Comparison of ENCODE assay signal across 18 cellular contexts in the genomic region with DNA sequence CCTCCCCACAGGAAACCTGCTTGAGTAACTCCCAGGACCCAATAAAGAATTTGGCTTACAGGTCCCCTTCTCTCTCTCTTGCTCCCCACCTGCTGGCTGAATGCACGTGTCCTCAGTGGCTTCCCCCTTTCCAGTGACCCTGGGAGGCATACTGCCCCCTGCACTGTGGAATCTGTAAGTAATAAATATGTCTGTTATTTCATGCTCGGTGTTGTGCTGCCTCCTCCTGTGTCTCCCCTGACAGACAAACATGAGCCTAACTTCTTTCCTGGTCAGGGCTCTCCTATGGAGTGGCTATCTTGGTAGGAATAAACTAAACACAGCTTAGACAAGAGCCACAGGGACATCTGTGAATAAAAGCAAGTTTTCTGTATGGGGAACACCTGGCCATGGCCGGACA.
DNase-seq lines count a peak whose midpoint lies in the region; ATAC-seq and TF ChIP-seq lines count a peak whose summit lies in the region.
"Had no signal": no experiment of that assay in that cellular context is flagged by ENCODE, and none has a peak within 500 bp of the region (broad histone marks: within the 10 kb centered on the region; RNA-seq: fewer than 3 reads in every experiment).

No MANE protein-coding gene starts in this region.

- peak overlapping the region; percentile 50 to 63 for H3K27ac ChIP-seq in right atrium auricular region
- no peak overlapping the region for H3K27ac ChIP-seq in brain microvascular endothelial cell
- H3K27ac ChIP-seq in parathyroid adenoma, result peak overlapping the region; percentile 95
- H3K27ac ChIP-seq: BLaER1 had no signal

- TF ChIP-seq CTCF in right atrium auricular region (IDR thresholded peaks at IDR 0.05), result peak in 1 of 2 donors; percentile 39
- peak; percentile 1 for TF ChIP-seq CTCF in brain microvascular endothelial cell (IDR thresholded peaks at IDR 0.05; ENCODE audit: low read depth, low read length, missing control alignments)
- TF ChIP-seq CTCF in parathyroid adenoma (IDR thresholded peaks at IDR 0.05), result peak; percentile 33

- H3K27me3 ChIP-seq in right atrium auricular region (no peaks in the 10 kb centered on the region), brain microvascular endothelial cell (replicated peaks) (no peaks in the 10 kb centered on the region), parathyroid adenoma (ENCODE audit: control insufficient read depth, insufficient read depth, low read length) (no peaks in the 10 kb centered on the region)
- H3K27me3 ChIP-seq: BLaER1 had no signal

- H3K4me1 ChIP-seq in right atrium auricular region, result peaks cover 0 to 17% of the 10 kb centered on the region in 2 donors
- H3K4me1 ChIP-seq in parathyroid adenoma, result peaks cover 34% of the 10 kb centered on the region
- H3K4me1 ChIP-seq: BLaER1 had no signal

- intact Hi-C loops in Right ventricle myocardium inferior (cut with DNase I), result no loop called here

- in situ Hi-C loops in brain microvascular endothelial cell (cut with HindIII; ENCODE audit: low pct_ligation_motif_present, low sequenced_read_pairs), result no loop called here

- H3K79me2 ChIP-seq in parathyroid adenoma, result peaks cover 12% of the 10 kb centered on the region

- H3K36me3 ChIP-seq in right atrium auricular region (no peaks in the 10 kb centered on the region), brain microvascular endothelial cell (replicated peaks) (no peaks in the 10 kb centered on the region), parathyroid adenoma (ENCODE audit: control insufficient read depth, insufficient read depth, low read length) (no peaks in the 10 kb centered on the region)
- H3K36me3 ChIP-seq: BLaER1 had no signal

- no peak overlapping the region for H3K9ac ChIP-seq in parathyroid adenoma
- H3K9ac ChIP-seq: BLaER1 had no signal

- H2AFZ ChIP-seq in parathyroid adenoma, result no peak overlapping the region

- H3K4me3 ChIP-seq in right atrium auricular region, result no peak overlapping the region
- H3K4me3 ChIP-seq in brain microvascular endothelial cell (ENCODE audit: low read depth, low read length), result no peak overlapping the region
- H3K4me3 ChIP-seq in parathyroid adenoma (ENCODE audit: low read depth, low read length), result no peak overlapping the region
- H3K4me3 ChIP-seq: BLaER1 had no signal

- H3K9me3 ChIP-seq in right atrium auricular region (no peaks in the 10 kb centered on the region), parathyroid adenoma (ENCODE audit: control insufficient read depth, low read length) (no peaks in the 10 kb centered on the region)
- H3K9me3 ChIP-seq: BLaER1 had no signal

- no peak for DNase-seq in right atrium auricular region (ENCODE audit: low spot score)
- no peak for DNase-seq in Right ventricle myocardium inferior (ENCODE audit: missing footprints)
- DNase-seq in brain microvascular endothelial cell, result no peak
- DNase-seq in left kidney (ENCODE audit: low read depth, low spot score), result peak; percentile 21
- no peak for DNase-seq in NCI-H1092 treated with DMSO at 0.1 percent for 48 hours (lab: John Stamatoyannopoulos, UW)
- DNase-seq: 8988T; CD4-positive, alpha-beta memory T cell; DMS153; DMS79; GDM1; GOT3; H7; HFFc6 had no signal

- ATAC-seq in Right ventricle myocardium inferior (no peak), HG02970 (IDR thresholded peaks at IDR 0.05; ENCODE audit: low FRiP score, unreplicated experiment) (no peak), GM18867 (IDR thresholded peaks at IDR 0.05; ENCODE audit: unreplicated experiment) (no peak)
- ATAC-seq: HCT116 had no signal

- H3K4me2 ChIP-seq in parathyroid adenoma (ENCODE audit: low read length), result no peak overlapping the region
- H3K4me2 ChIP-seq: BLaER1 had no signal
